In the genomic region with DNA sequence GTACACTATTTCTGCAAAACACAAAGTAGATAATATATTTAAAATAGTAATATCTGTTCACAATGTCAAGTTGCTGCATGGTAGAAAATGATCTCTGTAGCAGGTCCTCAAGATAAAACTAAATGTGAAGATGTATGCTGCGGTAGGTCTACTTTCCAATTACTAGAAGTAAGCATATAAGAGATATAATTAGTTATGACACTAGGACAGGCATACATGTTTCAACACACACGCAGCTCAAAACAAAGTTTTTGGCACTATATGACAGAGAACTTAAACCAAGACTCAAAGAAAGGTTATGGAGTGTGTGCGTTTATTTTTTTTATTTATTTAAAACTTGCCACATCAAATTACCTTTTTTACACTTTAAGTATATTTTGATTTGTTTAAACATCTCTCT, we compare ENCODE assay signal across 9 cellular contexts. TPM values are rescaled to one million over a fixed set of nuclear protein-coding genes. Genes with fewer than 3 reads are reported as not detected.
"Had no signal": no experiment of that assay in that cellular context is flagged by ENCODE, and none has a peak within 500 bp of the region (broad histone marks: within the 10 kb centered on the region; RNA-seq: fewer than 3 reads in every experiment).

No MANE protein-coding gene starts in this region.

- ATAC-seq: HepG2, K562 had no signal

- H3K4me1 Mint-ChIP-seq: IgD-negative memory B cell had no signal

- H3K27me3 Mint-ChIP-seq: IgD-negative memory B cell had no signal

- H3K4me3 Mint-ChIP-seq: IgD-negative memory B cell had no signal

- H3K27ac ChIP-seq: HL-60, KMS-11 had no signal

- H3K4me2 ChIP-seq: KMS-11 had no signal

- H3K27ac Mint-ChIP-seq: IgD-negative memory B cell had no signal

- DNase-seq: IMR-90, KBM-7, KG1 had no signal

- H3K4me3 ChIP-seq: K562 had no signal

RNA-seq across cellular contexts. Expression of a gene that starts 23.5 kb away (rescaled TPM):
- total RNA-seq: HepG2, HT-29, K562 had no signal
- polyA plus RNA-seq: HepG2, IgD-negative memory B cell, K562 had no signal
